In the genomic region with DNA sequence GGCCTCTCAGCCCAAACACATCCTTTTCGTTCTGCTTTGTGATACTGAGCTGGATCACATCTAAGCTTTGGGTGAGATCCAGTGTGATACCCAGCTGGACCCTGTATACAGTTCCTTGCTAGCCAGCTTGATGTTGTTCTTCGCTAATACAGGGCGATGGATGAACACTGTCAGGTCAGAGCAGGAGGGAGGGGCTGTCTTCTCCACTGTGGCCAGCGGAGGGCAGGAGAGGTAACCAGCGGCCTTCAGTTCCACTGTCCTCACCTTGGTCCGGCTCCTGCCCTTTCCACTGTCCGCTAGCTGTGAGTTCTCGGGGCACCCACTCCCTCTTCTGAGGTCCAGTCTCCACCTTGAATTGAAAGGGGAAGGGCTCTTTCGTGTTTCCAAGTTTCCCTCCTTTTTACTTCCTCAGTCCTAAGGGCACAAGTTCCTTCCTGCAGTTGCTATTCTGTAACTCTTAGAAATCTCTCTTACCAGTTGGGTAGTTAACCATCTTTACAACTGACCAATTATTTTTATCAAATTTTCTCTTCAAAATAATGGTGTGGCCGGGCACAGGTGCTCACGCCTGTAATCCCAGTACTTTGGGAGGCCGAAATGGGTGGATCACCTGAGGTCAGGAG, we compare ENCODE assay signal across 1 cellular context.
TF ChIP-seq lines count a peak whose summit lies in the region.

No MANE protein-coding gene starts in this region.

TF ChIP-seq in IMR-90, 13 proteins besides CTCF, POLR2A, EP300 and RAD21 (continued from another document):
- TF ChIP-seq, protein P1, sequence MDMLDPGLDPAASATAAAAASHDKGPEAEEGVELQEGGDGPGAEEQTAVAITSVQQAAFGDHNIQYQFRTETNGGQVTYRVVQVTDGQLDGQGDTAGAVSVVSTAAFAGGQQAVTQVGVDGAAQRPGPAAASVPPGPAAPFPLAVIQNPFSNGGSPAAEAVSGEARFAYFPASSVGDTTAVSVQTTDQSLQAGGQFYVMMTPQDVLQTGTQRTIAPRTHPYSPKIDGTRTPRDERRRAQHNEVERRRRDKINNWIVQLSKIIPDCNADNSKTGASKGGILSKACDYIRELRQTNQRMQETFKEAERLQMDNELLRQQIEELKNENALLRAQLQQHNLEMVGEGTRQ (IDR thresholded peaks at IDR 0.05; ENCODE audit: low read depth, low read length): no peak
- peak; percentile 22; the same call in 1 of the 2 replicates for TF ChIP-seq MAZ (IDR thresholded peaks at IDR 0.05; ENCODE audit: borderline replicate concordance, low read depth, low read length)
